23 cellular contexts compared by ENCODE assay signal in the genomic region with DNA sequence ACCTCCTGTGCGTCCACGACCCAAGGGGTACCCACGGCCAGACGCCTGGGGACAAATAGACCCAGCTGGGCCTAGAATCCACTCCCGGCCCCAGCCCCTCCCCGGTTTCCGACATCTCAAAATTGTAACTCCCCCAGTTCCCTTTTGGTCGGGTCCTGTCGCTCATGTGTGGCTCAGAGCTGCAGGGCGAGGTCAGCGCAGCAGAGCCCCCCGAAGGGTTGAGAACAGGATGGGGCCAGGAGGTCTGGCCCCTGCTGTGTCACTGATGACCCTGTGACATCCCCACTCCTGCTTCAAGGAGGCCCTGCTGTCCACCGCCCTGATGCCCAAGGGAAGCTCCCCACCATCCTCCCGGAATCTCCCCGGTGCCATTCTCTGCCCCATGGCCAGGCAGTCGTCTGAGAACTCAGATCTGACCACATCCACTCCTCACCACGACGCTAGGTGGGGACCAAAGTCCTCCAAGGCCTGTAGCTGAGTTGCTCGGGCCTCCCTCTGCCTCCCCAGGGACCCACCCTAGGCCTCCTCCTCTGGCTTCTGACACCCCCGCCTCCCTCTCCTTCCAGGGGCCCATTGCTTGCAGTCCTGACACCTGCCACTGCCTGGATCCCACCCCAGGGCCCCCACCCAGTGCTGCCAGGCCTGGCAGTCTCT.
"Had no signal": no experiment of that assay in that cellular context is flagged by ENCODE, and none has a peak within 500 bp of the region (broad histone marks: within the 10 kb centered on the region; RNA-seq: fewer than 3 reads in every experiment).

No MANE protein-coding gene starts in this region.

- ATAC-seq: HepG2, T-cell had no signal

- H3K27ac Mint-ChIP-seq: T-cell; T-helper 1 cell treated with Interleukin-12 subunit alpha and Interleukin-12 subunit beta and Interleukin-4 antibody, amounts not matched to agents 30 μg/mL and 1 μg/mL, for 36 hours had no signal

- H3K4me3 Mint-ChIP-seq: T-cell; T-helper 1 cell treated with Interleukin-12 subunit alpha and Interleukin-12 subunit beta and Interleukin-4 antibody, amounts not matched to agents 30 μg/mL and 1 μg/mL, for 36 hours had no signal

- H3K4me2 ChIP-seq: SK-N-SH had no signal

- DNase-seq: IMR-90, Kasumi-1, KG1, MV-4-11, NCI-H1092, NCI-H1105 treated with DMSO at 0.1 percent for 48 hours, NCI-H1436, NCI-H187, NCI-H2029, NCI-H2081 treated with DMSO at 0.1 percent for 48 hours, NCI-H2171 treated with DMSO at 0.1 percent for 48 hours, NCI-H345, NCI-H524, NCI-H69, NCI-H774, Right ventricle myocardium superior, RPMI8226, SK-N-SH, SW 1271, T-cell had no signal

- H3K9me2 ChIP-seq: SK-N-SH had no signal

- H3K9ac ChIP-seq: SK-N-SH had no signal

- FAIRE-seq: HepG2, RCC 7860 had no signal

- H3K9me3 Mint-ChIP-seq: T-helper 1 cell treated with Interleukin-12 subunit alpha and Interleukin-12 subunit beta and Interleukin-4 antibody, amounts not matched to agents 30 μg/mL and 1 μg/mL, for 36 hours had no signal

- H3K36me3 Mint-ChIP-seq: T-cell had no signal

- H3K9me3 ChIP-seq: SK-N-SH had no signal
